1 cellular context compared by ENCODE assay signal in genomic region chr19:41189425-41190065, GRCh38.
TF ChIP-seq lines count a peak whose summit lies in the region.

No MANE protein-coding gene starts in this region.

TF ChIP-seq in SK-N-SH treated with all-trans-retinoic acid at 6 μM for 48 hours, 23 proteins besides CTCF, POLR2A, EP300 and RAD21 (continued from another document):
- TF ChIP-seq PATZ1 (CRISPR knock-in tag; IDR thresholded peaks at IDR 0.05; ENCODE audit: borderline replicate concordance) (no peak), POU6F1 (CRISPR knock-in tag; IDR thresholded peaks at IDR 0.05; ENCODE audit: borderline replicate concordance, low read depth) (no peak), PPARA (CRISPR knock-in tag; IDR thresholded peaks at IDR 0.05; ENCODE audit: borderline replicate concordance) (no peak), TOX (CRISPR knock-in tag; IDR thresholded peaks at IDR 0.05; ENCODE audit: borderline replicate concordance) (no peak), ZFP30 (CRISPR knock-in tag; IDR thresholded peaks at IDR 0.05) (no peak), ZNF70 (CRISPR knock-in tag; IDR thresholded peaks at IDR 0.05) (no peak), TCF4 (CRISPR knock-in tag; IDR thresholded peaks at IDR 0.05; ENCODE audit: borderline replicate concordance) (no peak), TSHZ2 (CRISPR knock-in tag; IDR thresholded peaks at IDR 0.05) (no peak), RARB (CRISPR knock-in tag; IDR thresholded peaks at IDR 0.05) (no peak), ESRRG (CRISPR knock-in tag; IDR thresholded peaks at IDR 0.05) (no peak), ZC3H10 (CRISPR knock-in tag; IDR thresholded peaks at IDR 0.05) (no peak), BACH2 (CRISPR knock-in tag; IDR thresholded peaks at IDR 0.05; ENCODE audit: borderline replicate concordance) (no peak)
TF ChIP-seq in SK-N-SH treated with all-trans-retinoic acid at 6 μM for 48 hours: peak in this region for 0.
